Comparison of ENCODE assay signal across 8 cellular contexts in the genomic region with DNA sequence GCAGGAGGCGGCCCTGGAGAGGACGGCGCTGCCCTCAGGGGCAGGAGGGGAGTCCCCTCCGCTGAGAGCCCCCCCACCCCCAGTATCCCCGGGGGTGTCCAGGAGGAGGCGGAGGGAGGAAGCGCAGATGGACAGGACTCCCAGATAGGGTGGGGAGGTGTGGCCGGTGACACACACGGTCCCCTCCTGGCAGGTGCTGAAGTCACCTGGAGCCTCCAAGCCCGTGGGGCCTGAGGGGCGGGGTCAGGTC. TPM values are rescaled to one million over a fixed set of nuclear protein-coding genes. Genes with fewer than 3 reads are reported as not detected.
DNase-seq lines count a peak whose midpoint lies in the region; ATAC-seq and TF ChIP-seq lines count a peak whose summit lies in the region.

No MANE protein-coding gene starts in this region.

- no peak for DNase-seq in activated T-cell treated with anti-CD3 and anti-CD28 coated beads, Interleukin-2, amount 50 U/mL, for 24 hours
- DNase-seq in activated T-cell treated with anti-CD3 and anti-CD28 coated beads for 4 hours (no peak), astrocyte of the cerebellum (ENCODE audit: low read depth) (no peak), left lung (no peak), type B pancreatic cell (ENCODE audit: extremely low spot score, unreplicated experiment) (no peak), NCI-H187 treated with DMSO at 0.1 percent for 48 hours (lab: John Stamatoyannopoulos, UW) (no peak), GM19240 (ENCODE audit: insufficient read length, low spot score) (no peak)

- intact Hi-C loops in left lung (cut with DNase I), result no loop called here

- H3K4me3 ChIP-seq in astrocyte of the cerebellum (ENCODE audit: low read depth, low read length) (peak overlapping the region; percentile 49), left lung (peak overlapping the region; percentile 46 to 55)

- H3K27me3 Mint-ChIP-seq in activated T-cell treated with anti-CD3 and anti-CD28 coated beads, Interleukin-2, amount 50 U/mL, for 24 hours, result peaks cover 2% of the 10 kb centered on the region
- no peaks in the 10 kb centered on the region for H3K27me3 Mint-ChIP-seq in type B pancreatic cell

- in situ Hi-C loops in astrocyte of the cerebellum (cut with HindIII; ENCODE audit: low sequenced_read_pairs), result no loop called here

- no peaks in the 10 kb centered on the region for H3K9me3 Mint-ChIP-seq in activated T-cell treated with anti-CD3 and anti-CD28 coated beads, Interleukin-2, amount 50 U/mL, for 24 hours
- no peaks in the 10 kb centered on the region for H3K9me3 Mint-ChIP-seq in type B pancreatic cell

- peak overlapping the region; percentile 70 for H3K4me3 Mint-ChIP-seq in activated T-cell treated with anti-CD3 and anti-CD28 coated beads, Interleukin-2, amount 50 U/mL, for 24 hours
- H3K4me3 Mint-ChIP-seq in type B pancreatic cell, result peak overlapping the region; percentile 90

- no peaks in the 10 kb centered on the region for H3K36me3 Mint-ChIP-seq in activated T-cell treated with anti-CD3 and anti-CD28 coated beads, Interleukin-2, amount 50 U/mL, for 24 hours (ENCODE audit: low read depth)
- H3K36me3 Mint-ChIP-seq in type B pancreatic cell, result no peaks in the 10 kb centered on the region

- H3K4me1 Mint-ChIP-seq in activated T-cell treated with anti-CD3 and anti-CD28 coated beads, Interleukin-2, amount 50 U/mL, for 24 hours (ENCODE audit: low read depth), result peaks cover 18% of the 10 kb centered on the region
- peaks cover 7% of the 10 kb centered on the region for H3K4me1 Mint-ChIP-seq in type B pancreatic cell (ENCODE audit: unreplicated experiment)

- H3K27me3 ChIP-seq in left lung, result peaks cover 17 to 41% of the 10 kb centered on the region in 2 donors

- ATAC-seq in left lung (no peak), HG02852 (IDR thresholded peaks at IDR 0.05; ENCODE audit: unreplicated experiment) (no peak)

- H3K9me3 ChIP-seq in left lung, result no peaks in the 10 kb centered on the region

- no peaks in the 10 kb centered on the region for H3K36me3 ChIP-seq in left lung

- H3K4me1 ChIP-seq in left lung, result peaks cover 6 to 30% of the 10 kb centered on the region in 2 donors

- H3K27ac Mint-ChIP-seq in activated T-cell treated with anti-CD3 and anti-CD28 coated beads, Interleukin-2, amount 50 U/mL, for 24 hours, result no peak overlapping the region
- peak overlapping the region; percentile 63 for H3K27ac Mint-ChIP-seq in type B pancreatic cell

- TF ChIP-seq CTCF in astrocyte of the cerebellum (IDR thresholded peaks at IDR 0.05; ENCODE audit: low read depth, low read length, missing control alignments) (no peak), left lung (IDR thresholded peaks at IDR 0.05) (no peak), type B pancreatic cell (conservative IDR thresholded peaks at IDR 0.05) (no peak)

- no peak overlapping the region for H3K27ac ChIP-seq in left lung

RNA-seq across cellular contexts. Expression of a gene that starts 1.4 kb away (rescaled TPM):
- total RNA-seq in left lung, result 10 to 100 TPM; 12.6 to 13.1 TPM
- total RNA-seq in type B pancreatic cell (ENCODE audit: low replicate concordance), result 38.9 and 40.8 TPM in 2 replicates

RNA-seq across cellular contexts. Expression of a gene that starts 6.2 kb away (rescaled TPM):
- 10 to 100 TPM; 22.3 to 38.8 TPM for total RNA-seq in left lung
- total RNA-seq in type B pancreatic cell (ENCODE audit: low replicate concordance), result 20.7 and 39.2 TPM in 2 replicates

RNA-seq across cellular contexts. Expression of a gene that starts 25.0 kb away (rescaled TPM):
- total RNA-seq in left lung, result 1 to 10 TPM; 8.1 to 9.8 TPM
- 11.9 and 13.9 TPM in 2 replicates for total RNA-seq in type B pancreatic cell (ENCODE audit: low replicate concordance)

RNA-seq across cellular contexts. Expression of a gene that starts 44.6 kb away (rescaled TPM):
- 10 to 100 TPM in 1 of 2 donors, 1 to 10 TPM in 1; 3.6 to 17.6 TPM for total RNA-seq in left lung
- not detected in 2 replicates for total RNA-seq in type B pancreatic cell (ENCODE audit: low replicate concordance)

RNA-seq across cellular contexts. Expression of a gene that starts 55.9 kb away (rescaled TPM):
- total RNA-seq in left lung (10 to 100 TPM; 38.2 to 46.9 TPM), type B pancreatic cell (ENCODE audit: low replicate concordance) (37.2 and 45.0 TPM in 2 replicates)
